ENCODE assay signal across 8 cellular contexts in the genomic region with DNA sequence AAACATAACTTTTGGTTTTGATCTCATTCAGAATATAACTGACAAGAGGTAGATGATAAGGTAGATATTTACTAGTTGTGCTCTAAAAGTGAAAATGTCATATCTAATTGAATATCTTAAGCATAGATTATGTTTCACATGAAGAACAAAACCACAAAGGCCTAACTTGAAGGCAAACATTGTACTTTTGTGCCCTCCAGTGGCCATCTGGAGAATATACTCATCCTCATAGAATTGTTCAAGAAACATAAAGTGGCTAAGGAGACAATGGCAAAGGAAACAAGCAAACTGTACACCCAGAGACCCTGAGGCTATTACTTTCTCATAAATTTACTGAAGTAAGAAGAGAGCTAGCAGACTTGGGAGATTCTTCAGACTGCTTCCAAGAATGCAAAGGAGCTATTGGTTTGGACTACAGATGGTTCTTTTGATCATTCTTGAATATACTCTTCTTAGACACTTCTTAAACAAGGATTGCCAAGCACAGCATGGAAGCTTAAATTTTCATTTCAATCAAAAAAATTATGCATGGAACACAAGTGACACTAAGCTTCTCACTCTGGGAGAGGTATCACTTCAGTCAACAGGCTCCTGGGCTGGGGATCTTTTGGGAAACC.
DNase-seq lines count a peak whose midpoint lies in the region; ATAC-seq and TF ChIP-seq lines count a peak whose summit lies in the region.

No MANE protein-coding gene starts in this region.

- H3K9ac ChIP-seq in OCI-LY1 (ENCODE audit: low read length): no peak overlapping the region

- H3K9me2 ChIP-seq in OCI-LY1 (ENCODE audit: low read depth, low read length) (no peaks in the 10 kb centered on the region), hepatocyte (replicated peaks; ENCODE audit: insufficient read depth) (no peaks in the 10 kb centered on the region)

- H3K9me3 ChIP-seq in OCI-LY1 (ENCODE audit: low read length) (no peaks in the 10 kb centered on the region), hepatocyte (ENCODE audit: low read depth) (no peaks in the 10 kb centered on the region)

- TF ChIP-seq CTCF in GM20000 (IDR thresholded peaks at IDR 0.05; ENCODE audit: extremely low read depth, missing control alignments) (peak; percentile 78), OCI-LY1 (IDR thresholded peaks at IDR 0.05; ENCODE audit: low read length) (peak; percentile 72), hepatocyte (IDR thresholded peaks at IDR 0.05; ENCODE audit: poor library complexity) (peak; percentile 81)

- H3K4me3 ChIP-seq in OCI-LY1 (ENCODE audit: low read depth, low read length, poor library complexity, severe bottlenecking) (no peak overlapping the region), hepatocyte (no peak overlapping the region)

- H3K4me2 ChIP-seq in OCI-LY1 (ENCODE audit: low read length) (no peak overlapping the region), hepatocyte (no peak overlapping the region)

- H4K20me1 ChIP-seq in OCI-LY1 (ENCODE audit: insufficient read depth, low read length) (no peaks in the 10 kb centered on the region), hepatocyte (ENCODE audit: insufficient read depth, poor library complexity, severe bottlenecking) (no peaks in the 10 kb centered on the region)

- no peaks in the 10 kb centered on the region for H3K36me3 ChIP-seq in OCI-LY1 (ENCODE audit: insufficient read depth, low read length)
- no peaks in the 10 kb centered on the region for H3K36me3 ChIP-seq in hepatocyte (replicated peaks; ENCODE audit: insufficient read depth, low read depth)

- no peak overlapping the region for H2AFZ ChIP-seq in OCI-LY1 (ENCODE audit: low read length)
- no peak overlapping the region for H2AFZ ChIP-seq in hepatocyte

- H3K4me1 ChIP-seq in OCI-LY1 (ENCODE audit: insufficient read depth, low read length, severe bottlenecking) (no peaks in the 10 kb centered on the region), hepatocyte (ENCODE audit: insufficient read depth) (peaks cover 11% of the 10 kb centered on the region)

- H3F3A ChIP-seq in OCI-LY1 (ENCODE audit: insufficient read depth, low read length): no peaks in the 10 kb centered on the region

- H3K27me3 ChIP-seq in OCI-LY1 (ENCODE audit: insufficient read depth, low read length) (no peaks in the 10 kb centered on the region), hepatocyte (no peaks in the 10 kb centered on the region)

- H3K79me2 ChIP-seq in OCI-LY1 (ENCODE audit: insufficient read depth, low read length) (no peaks in the 10 kb centered on the region), hepatocyte (no peaks in the 10 kb centered on the region)

- DNase-seq in NCI-H510A treated with DMSO at 0.1 percent for 48 hours (lab: John Stamatoyannopoulos, UW): peak; percentile 64
- DNase-seq in NCI-H510A (lab: John Stamatoyannopoulos, UW): no peak
- peak; percentile 50 for DNase-seq in GM20000 (ENCODE audit: low spot score)
- DNase-seq in amniotic stem cell (lab: John Stamatoyannopoulos, UW): peak; percentile 42
- peak; percentile 77 for DNase-seq in hepatocyte (ENCODE audit: low spot score)
- peak; percentile 74 for DNase-seq in smooth muscle cell of the brain vasculature (ENCODE audit: low read depth, low spot score)

- H3K27ac ChIP-seq in OCI-LY1 (ENCODE audit: low read depth, low read length, poor library complexity, severe bottlenecking) (no peak overlapping the region), hepatocyte (no peak overlapping the region)

- peak; percentile 74 for ATAC-seq in HG03460 (IDR thresholded peaks at IDR 0.05; ENCODE audit: unreplicated experiment)
